In genomic region chr11:29956076-29956556, GRCh38 we compare ENCODE assay signal across 15 cellular contexts.
"Had no signal": no experiment of that assay in that cellular context is flagged by ENCODE, and none has a peak within 500 bp of the region (broad histone marks: within the 10 kb centered on the region; RNA-seq: fewer than 3 reads in every experiment).

No MANE protein-coding gene starts in this region.

- H3K27me3 ChIP-seq: SJSA1 had no signal

- H3K36me3 ChIP-seq: SJSA1 had no signal

- H3K4me1 ChIP-seq: SJSA1 had no signal

- H3K4me3 ChIP-seq: SJSA1, SK-N-MC had no signal

- H3K9me3 ChIP-seq: SJSA1 had no signal

- DNase-seq: IMR-90, NCI-H1092, NCI-H1105 treated with DMSO at 0.1 percent for 48 hours, NCI-H1417 treated with DMSO at 0.1 percent for 48 hours, NCI-H1694 treated with DMSO at 0.1 percent for 48 hours, NCI-H2107, NCI-H2227 treated with DMSO at 0.1 percent for 48 hours, NCI-H526 treated with DMSO at 0.1 percent for 48 hours, NCI-H774, Right ventricle myocardium superior, RPMI8226, SIG-M5 had no signal

- FAIRE-seq: RCC 7860 had no signal

- H3K27ac ChIP-seq: SJSA1, SK-N-MC had no signal
